ENCODE assay signal across 8 cellular contexts in the genomic region with DNA sequence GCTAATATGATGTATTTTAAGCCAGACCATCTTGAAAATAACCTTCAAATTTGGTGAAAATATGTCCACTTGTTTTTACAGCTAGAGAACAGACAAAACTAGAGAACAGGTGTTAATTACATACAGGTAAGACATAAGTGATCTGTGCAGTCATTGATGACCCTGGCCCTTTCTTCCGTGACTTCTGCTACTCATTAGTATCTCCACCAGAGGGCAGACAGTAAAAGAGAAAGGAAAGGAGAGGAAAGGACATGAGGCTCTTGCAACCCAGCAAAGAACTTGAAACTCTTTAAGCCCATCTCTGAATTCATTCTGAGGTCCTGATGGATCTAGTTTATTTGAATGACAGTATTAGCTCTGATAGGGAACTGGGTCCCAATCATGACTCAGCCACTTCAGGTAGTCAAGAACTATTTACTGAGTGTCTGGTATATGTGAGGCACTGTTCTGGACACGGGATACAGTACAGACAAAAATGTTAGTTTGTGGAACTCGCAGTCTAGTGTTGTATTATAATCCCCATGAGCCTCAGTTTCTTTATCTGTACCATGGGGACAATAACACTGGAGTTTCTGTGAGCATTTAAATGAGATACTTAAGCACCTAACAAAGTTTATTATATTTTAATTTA.
DNase-seq lines count a peak whose midpoint lies in the region; ATAC-seq, FAIRE-seq and TF ChIP-seq lines count a peak whose summit lies in the region.

No MANE protein-coding gene starts in this region.

- FAIRE-seq in A549 (lab: Jason Lieb, UNC), result peak; percentile 97

- H3K4me2 ChIP-seq in A549, result no peak overlapping the region

- 20% methylated on average over 3 of the region's 3 CpGs for WGBS in A549 (ENCODE audit: missing lambda C conversion rate)

- TF ChIP-seq EP300 in A549 (IDR thresholded peaks at IDR 0.05), result no peak

- peak; percentile 46 for TF ChIP-seq CTCF in A549 (IDR thresholded peaks at IDR 0.05)
- TF ChIP-seq CTCF in epithelial cell of proximal tubule (conservative IDR thresholded peaks at IDR 0.05; ENCODE audit: low read depth, low read length), result peak; percentile 63
- peak; percentile 8 to 54 (median 28) for TF ChIP-seq CTCF in gastrocnemius medialis (IDR thresholded peaks at IDR 0.05 in 4 of 5, conservative IDR thresholded peaks at IDR 0.05 in 1 of 5)

- peak; percentile 32 to 60; a peak in 4 of 5 replicates for TF ChIP-seq RAD21 in A549 (conservative IDR thresholded peaks at IDR 0.05 in 1 of 2, IDR thresholded peaks at IDR 0.05 in 1 of 2)

- no peak for TF ChIP-seq POLR2A in A549 (IDR thresholded peaks at IDR 0.05; ENCODE audit: low read length)
- TF ChIP-seq POLR2A in gastrocnemius medialis (IDR thresholded peaks at IDR 0.05), result no peak

- H3K9me3 ChIP-seq in A549 (no peaks in the 10 kb centered on the region), HAP-1 (no peaks in the 10 kb centered on the region), SJCRH30 (replicated peaks) (no peaks in the 10 kb centered on the region), gastrocnemius medialis (no peaks in the 10 kb centered on the region)

- H3K4me3 ChIP-seq in A549 (no peak overlapping the region), HAP-1 (no peak overlapping the region), SJCRH30 (no peak overlapping the region), epithelial cell of proximal tubule (ENCODE audit: low read depth, low read length) (no peak overlapping the region), gastrocnemius medialis (no peak overlapping the region)

- DNase-seq in A549 (ENCODE audit: low read depth in 1 of 2, low spot score in 1 of 2), result peak; percentile 20 to 32
- DNase-seq in GM03348 (ENCODE audit: low spot score), result peak; percentile 26
- DNase-seq in HAP-1 (ENCODE audit: low spot score in 2 of 2), result peak; percentile 33 to 61
- DNase-seq in M059J (ENCODE audit: low read depth), result peak; percentile 55
- DNase-seq in SJCRH30, result peak; percentile 12 to 63
- peak; percentile 6 for DNase-seq in epithelial cell of proximal tubule (ENCODE audit: low read depth)
- DNase-seq in gastrocnemius medialis, result no peak
- DNase-seq in occipital lobe (lab: John Stamatoyannopoulos, UW), result no peak

- H3K27ac ChIP-seq in A549 (no peak overlapping the region), SJCRH30 (no peak overlapping the region), gastrocnemius medialis (no peak overlapping the region)

- peaks cover 7% of the 10 kb centered on the region for H3K27me3 ChIP-seq in HAP-1 (ENCODE audit: low read depth)
- H3K27me3 ChIP-seq in SJCRH30, result no peaks in the 10 kb centered on the region
- no peaks in the 10 kb centered on the region for H3K27me3 ChIP-seq in gastrocnemius medialis

- H3K4me1 ChIP-seq in A549 (no peaks in the 10 kb centered on the region), HAP-1 (no peaks in the 10 kb centered on the region), SJCRH30 (no peaks in the 10 kb centered on the region; the same call in 1 of the 2 replicates), gastrocnemius medialis (peaks cover 0 to 10% of the 10 kb centered on the region in 2 donors)

- ATAC-seq in A549 (peak; percentile 89 to 90), gastrocnemius medialis (peak in 1 of 2 donors; percentile 49)

- in situ Hi-C loops in HAP-1 (cut with MboI; ENCODE audit: low sequenced_read_pairs), result no loop called here
- in situ Hi-C loops in gastrocnemius medialis (cut with MboI; ENCODE audit: low sequenced_read_pairs in 4 of 4), result no loop called here

- no peaks in the 10 kb centered on the region for H3K36me3 ChIP-seq in HAP-1 (replicated peaks)
- H3K36me3 ChIP-seq in SJCRH30, result no peaks in the 10 kb centered on the region
- H3K36me3 ChIP-seq in gastrocnemius medialis, result no peaks in the 10 kb centered on the region

- POLR2A ChIA-PET in A549 (lab: Yijun Ruan, JAX), result no interaction called here

- CTCF ChIA-PET in A549 (lab: Yijun Ruan, JAX), result interaction anchor here (0.7 kb wide), 1 partner anchor 9 kb away, joined by 3 read pairs; no protein-coding TSS in a partner anchor

- intact Hi-C loops in gastrocnemius medialis (cut with DNase I; ENCODE audit: low total_unique reads), result no loop called here

TF ChIP-seq in A549, 52 proteins besides CTCF, POLR2A, EP300 and RAD21:
- TF ChIP-seq, protein P1, sequence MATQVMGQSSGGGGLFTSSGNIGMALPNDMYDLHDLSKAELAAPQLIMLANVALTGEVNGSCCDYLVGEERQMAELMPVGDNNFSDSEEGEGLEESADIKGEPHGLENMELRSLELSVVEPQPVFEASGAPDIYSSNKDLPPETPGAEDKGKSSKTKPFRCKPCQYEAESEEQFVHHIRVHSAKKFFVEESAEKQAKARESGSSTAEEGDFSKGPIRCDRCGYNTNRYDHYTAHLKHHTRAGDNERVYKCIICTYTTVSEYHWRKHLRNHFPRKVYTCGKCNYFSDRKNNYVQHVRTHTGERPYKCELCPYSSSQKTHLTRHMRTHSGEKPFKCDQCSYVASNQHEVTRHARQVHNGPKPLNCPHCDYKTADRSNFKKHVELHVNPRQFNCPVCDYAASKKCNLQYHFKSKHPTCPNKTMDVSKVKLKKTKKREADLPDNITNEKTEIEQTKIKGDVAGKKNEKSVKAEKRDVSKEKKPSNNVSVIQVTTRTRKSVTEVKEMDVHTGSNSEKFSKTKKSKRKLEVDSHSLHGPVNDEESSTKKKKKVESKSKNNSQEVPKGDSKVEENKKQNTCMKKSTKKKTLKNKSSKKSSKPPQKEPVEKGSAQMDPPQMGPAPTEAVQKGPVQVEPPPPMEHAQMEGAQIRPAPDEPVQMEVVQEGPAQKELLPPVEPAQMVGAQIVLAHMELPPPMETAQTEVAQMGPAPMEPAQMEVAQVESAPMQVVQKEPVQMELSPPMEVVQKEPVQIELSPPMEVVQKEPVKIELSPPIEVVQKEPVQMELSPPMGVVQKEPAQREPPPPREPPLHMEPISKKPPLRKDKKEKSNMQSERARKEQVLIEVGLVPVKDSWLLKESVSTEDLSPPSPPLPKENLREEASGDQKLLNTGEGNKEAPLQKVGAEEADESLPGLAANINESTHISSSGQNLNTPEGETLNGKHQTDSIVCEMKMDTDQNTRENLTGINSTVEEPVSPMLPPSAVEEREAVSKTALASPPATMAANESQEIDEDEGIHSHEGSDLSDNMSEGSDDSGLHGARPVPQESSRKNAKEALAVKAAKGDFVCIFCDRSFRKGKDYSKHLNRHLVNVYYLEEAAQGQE (IDR thresholded peaks at IDR 0.05), result no peak
- TF ChIP-seq POLR2AphosphoS2 (conservative IDR thresholded peaks at IDR 0.05; ENCODE audit: low read length) (no peak), SMC3 (IDR thresholded peaks at IDR 0.05) (peak; percentile 42; the same call in 2 of the 3 replicates), FOSB (CRISPR knock-in tag; IDR thresholded peaks at IDR 0.05) (no peak), CBX8 (IDR thresholded peaks at IDR 0.05) (no peak)
- TF ChIP-seq, protein P2, sequence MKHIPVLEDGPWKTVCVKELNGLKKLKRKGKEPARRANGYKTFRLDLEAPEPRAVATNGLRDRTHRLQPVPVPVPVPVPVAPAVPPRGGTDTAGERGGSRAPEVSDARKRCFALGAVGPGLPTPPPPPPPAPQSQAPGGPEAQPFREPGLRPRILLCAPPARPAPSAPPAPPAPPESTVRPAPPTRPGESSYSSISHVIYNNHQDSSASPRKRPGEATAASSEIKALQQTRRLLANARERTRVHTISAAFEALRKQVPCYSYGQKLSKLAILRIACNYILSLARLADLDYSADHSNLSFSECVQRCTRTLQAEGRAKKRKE (CRISPR knock-in tag; IDR thresholded peaks at IDR 0.05; ENCODE audit: low read depth), result no peak
TF ChIP-seq in A549: peak in this region for 1.

Comparison
In these comparisons a context has a peak if more than half of its experiments do, and no peak if none do; other contexts are left out.
1. DNase-seq: peak in A549 (2 of 2), GM03348 (single experiment), HAP-1 (2 of 2), M059J (single experiment), SJCRH30 (2 of 2) and epithelial cell of proximal tubule (single experiment); none in gastrocnemius medialis (0 of 2) and occipital lobe (single experiment).
2. Peak in every context shown above with its lines, with median percentiles within 50 percentile points of each other: CTCF ChIP-seq.